18 cellular contexts compared by ENCODE assay signal in the genomic region with DNA sequence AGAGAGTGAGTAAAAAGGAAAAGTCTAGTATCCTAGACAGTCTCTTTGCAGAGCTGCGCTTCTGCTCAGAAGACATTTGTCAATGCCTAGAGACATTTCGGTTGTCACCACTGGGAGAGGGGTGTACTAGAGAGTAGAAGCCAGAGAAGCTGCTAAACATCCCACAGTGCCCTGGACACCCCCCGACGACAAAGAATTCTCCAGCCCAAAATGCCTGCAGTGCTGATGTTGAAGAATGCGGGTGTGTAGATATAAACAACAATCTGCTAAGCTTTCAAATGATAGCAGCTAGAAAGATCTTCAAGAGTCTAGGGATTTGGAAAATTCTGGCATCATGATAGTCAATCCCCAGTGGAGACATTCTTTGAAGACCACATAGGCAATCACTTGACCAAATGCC.
A peak's percentile ranks its signal among the peaks of the same experiment; 100 is the strongest.
DNase-seq lines count a peak whose midpoint lies in the region; ATAC-seq and TF ChIP-seq lines count a peak whose summit lies in the region.
"Had no signal": no experiment of that assay in that cellular context is flagged by ENCODE, and none has a peak within 500 bp of the region (broad histone marks: within the 10 kb centered on the region; RNA-seq: fewer than 3 reads in every experiment).

No MANE protein-coding gene starts in this region.

- H3K9me2 ChIP-seq in GM23248 (ENCODE audit: insufficient read depth), result no peaks in the 10 kb centered on the region

- peak overlapping the region; percentile 69 for H3K27ac ChIP-seq in GM23248
- H3K27ac ChIP-seq in RWPE2 (ENCODE audit: poor library complexity, severe bottlenecking), result peak overlapping the region; percentile 97
- peak overlapping the region in 3 of 4 donors; percentile 20 to 58 (median 30) for H3K27ac ChIP-seq in gastroesophageal sphincter
- H3K27ac ChIP-seq: HL-60 had no signal

- H3K4me3 Mint-ChIP-seq in activated T-helper 2 cell treated with anti-CD3 and anti-CD28 coated beads, Interferon-gamma antibody, Interleukin-2, Interleukin-4, amounts not matched to agents 10 μg/mL and 5 μg/mL and 100 μg/mL, durations not matched to agents 14 hours and 24 hours and 36 hours (ENCODE audit: low read depth), result no peak overlapping the region
- H3K4me3 Mint-ChIP-seq: T-helper 1 cell treated with Interleukin-12 subunit alpha and Interleukin-12 subunit beta and Interleukin-4 antibody, amounts not matched to agents 30 μg/mL and 1 μg/mL, for 36 hours had no signal

- H3K4me1 ChIP-seq in GM23248 (ENCODE audit: insufficient read depth) (peaks cover 48% of the 10 kb centered on the region), RWPE2 (ENCODE audit: insufficient read depth, poor library complexity, severe bottlenecking) (peaks cover 54% of the 10 kb centered on the region), gastroesophageal sphincter (peaks cover 6 to 30% (median 8%) of the 10 kb centered on the region in 3 donors), skeletal muscle satellite cell (ENCODE audit: control insufficient read depth, insufficient read depth, low read length) (peaks cover 66% of the 10 kb centered on the region)

- H3K4me3 ChIP-seq in GM23248 (peak overlapping the region; percentile 38), RWPE2 (ENCODE audit: severe bottlenecking) (no peak overlapping the region), gastroesophageal sphincter (no peak overlapping the region), skeletal muscle satellite cell (ENCODE audit: low read length) (peak overlapping the region; percentile 46)
- H3K4me3 ChIP-seq: K562 had no signal

- 29 to 32% methylated on average over 5 of the region's 5 CpGs for WGBS in GM23248 (ENCODE audit: low coverage in 1 of 2, low lambda C conversion rate in 2 of 2, missing lambda C conversion rate in 2 of 2), 2 experiments
- 48 to 62% methylated on average over 2 to 5 of the region's 5 CpGs for WGBS in gastroesophageal sphincter (ENCODE audit: low coverage in 1 of 2), 2 donors

- H3K36me3 ChIP-seq in GM23248 (ENCODE audit: low read depth) (no peaks in the 10 kb centered on the region), RWPE2 (ENCODE audit: low read depth) (no peaks in the 10 kb centered on the region), gastroesophageal sphincter (no peaks in the 10 kb centered on the region), skeletal muscle satellite cell (ENCODE audit: insufficient read depth, low read length) (no peaks in the 10 kb centered on the region)

- H4K20me1 ChIP-seq in GM23248 (ENCODE audit: insufficient read depth), result no peaks in the 10 kb centered on the region

- ATAC-seq in RWPE2 (ENCODE audit: low read depth) (no peak), gastroesophageal sphincter (no peak), GM19351 (IDR thresholded peaks at IDR 0.05; ENCODE audit: unreplicated experiment) (no peak)
- ATAC-seq: K562 had no signal

- DNase-seq in GM23248 (no peak), RWPE2 (ENCODE audit: low spot score) (no peak), amniotic stem cell (lab: John Stamatoyannopoulos, UW) (no peak), A172 (ENCODE audit: low spot score) (no peak)
- no peak for DNase-seq in activated T-helper 2 cell treated with anti-CD3 and anti-CD28 coated beads, Interferon-gamma antibody, Interleukin-2, Interleukin-4, amounts not matched to agents 10 μg/mL and 5 μg/mL and 100 μg/mL, durations not matched to agents 14 hours and 24 hours and 36 hours (ENCODE audit: low spot score)
- DNase-seq: activated CD4-positive, CD25-positive, alpha-beta regulatory T cell; activated effector memory CD4-positive, alpha-beta T cell treated with anti-CD3 and anti-CD28 coated beads, Interleukin-2, amount 50 U/mL, for 16 hours; cortex of kidney; erythroblast; NCI-H1092 treated with DMSO at 0.1 percent for 48 hours; NCI-H82; stimulated activated naive CD4-positive, alpha-beta T cell had no signal

- no peaks in the 10 kb centered on the region for H3K27me3 ChIP-seq in GM23248 (replicated peaks; ENCODE audit: insufficient read depth)
- no peaks in the 10 kb centered on the region for H3K27me3 ChIP-seq in RWPE2 (ENCODE audit: insufficient read depth, poor library complexity, severe bottlenecking)
- no peaks in the 10 kb centered on the region for H3K27me3 ChIP-seq in gastroesophageal sphincter
- no peaks in the 10 kb centered on the region for H3K27me3 ChIP-seq in skeletal muscle satellite cell (ENCODE audit: control insufficient read depth, insufficient read depth, low read length)

- intact Hi-C loops in activated T-helper 2 cell treated with anti-CD3 and anti-CD28 coated beads, Interferon-gamma antibody, Interleukin-2, Interleukin-4, amounts not matched to agents 10 μg/mL and 5 μg/mL and 100 μg/mL, durations not matched to agents 14 hours and 24 hours and 36 hours (cut with micrococcal nuclease), result loop anchor here (5.0 kb wide), 1 partner anchor 335 kb away; no protein-coding TSS in a partner anchor

- TF ChIP-seq CTCF in RWPE2 (IDR thresholded peaks at IDR 0.05; ENCODE audit: poor library complexity, severe bottlenecking) (no peak), gastroesophageal sphincter (IDR thresholded peaks at IDR 0.05) (no peak)

- no peak overlapping the region for H3K27ac Mint-ChIP-seq in activated T-helper 2 cell treated with anti-CD3 and anti-CD28 coated beads, Interferon-gamma antibody, Interleukin-2, Interleukin-4, amounts not matched to agents 10 μg/mL and 5 μg/mL and 100 μg/mL, durations not matched to agents 14 hours and 24 hours and 36 hours
- H3K27ac Mint-ChIP-seq: T-helper 1 cell treated with Interleukin-12 subunit alpha and Interleukin-12 subunit beta and Interleukin-4 antibody, amounts not matched to agents 30 μg/mL and 1 μg/mL, for 36 hours had no signal

- H3K9ac ChIP-seq in GM23248 (0 out of 2 replicates have a peak overlapping the region, but pooled peaks have one; percentile 36), skeletal muscle satellite cell (ENCODE audit: low read depth, low read length) (peak overlapping the region; percentile 67)

- no peaks in the 10 kb centered on the region for H3K9me3 Mint-ChIP-seq in activated T-helper 2 cell treated with anti-CD3 and anti-CD28 coated beads, Interferon-gamma antibody, Interleukin-2, Interleukin-4, amounts not matched to agents 10 μg/mL and 5 μg/mL and 100 μg/mL, durations not matched to agents 14 hours and 24 hours and 36 hours
- H3K9me3 Mint-ChIP-seq: T-helper 1 cell treated with Interleukin-12 subunit alpha and Interleukin-12 subunit beta and Interleukin-4 antibody, amounts not matched to agents 30 μg/mL and 1 μg/mL, for 36 hours had no signal

- TF ChIP-seq POLR2A in gastroesophageal sphincter (IDR thresholded peaks at IDR 0.05), result no peak

- no peak for TF ChIP-seq EP300 in gastroesophageal sphincter (IDR thresholded peaks at IDR 0.05)

- no peaks in the 10 kb centered on the region for H3K36me3 Mint-ChIP-seq in activated T-helper 2 cell treated with anti-CD3 and anti-CD28 coated beads, Interferon-gamma antibody, Interleukin-2, Interleukin-4, amounts not matched to agents 10 μg/mL and 5 μg/mL and 100 μg/mL, durations not matched to agents 14 hours and 24 hours and 36 hours (ENCODE audit: low read depth)

- H3K9me3 ChIP-seq in GM23248 (ENCODE audit: low read depth), result no peaks in the 10 kb centered on the region
- H3K9me3 ChIP-seq in RWPE2 (ENCODE audit: severe bottlenecking), result no peaks in the 10 kb centered on the region
- no peaks in the 10 kb centered on the region for H3K9me3 ChIP-seq in gastroesophageal sphincter
- no peaks in the 10 kb centered on the region for H3K9me3 ChIP-seq in skeletal muscle satellite cell (replicated peaks; ENCODE audit: low read length)

- 0 out of 2 replicates have a peak overlapping the region, but pooled peaks have one; percentile 1 for H2AFZ ChIP-seq in GM23248

- H3K4me2 ChIP-seq in GM23248 (ENCODE audit: unreplicated experiment) (peak overlapping the region; percentile 45), skeletal muscle satellite cell (ENCODE audit: low read length) (peak overlapping the region; percentile 72)

- H3K79me2 ChIP-seq in GM23248 (ENCODE audit: insufficient read depth), result no peaks in the 10 kb centered on the region

- peaks cover 11% of the 10 kb centered on the region for H3K27me3 Mint-ChIP-seq in activated T-helper 2 cell treated with anti-CD3 and anti-CD28 coated beads, Interferon-gamma antibody, Interleukin-2, Interleukin-4, amounts not matched to agents 10 μg/mL and 5 μg/mL and 100 μg/mL, durations not matched to agents 14 hours and 24 hours and 36 hours (ENCODE audit: low read depth)

- H3K4me1 Mint-ChIP-seq in activated T-helper 2 cell treated with anti-CD3 and anti-CD28 coated beads, Interferon-gamma antibody, Interleukin-2, Interleukin-4, amounts not matched to agents 10 μg/mL and 5 μg/mL and 100 μg/mL, durations not matched to agents 14 hours and 24 hours and 36 hours (ENCODE audit: low read depth), result no peaks in the 10 kb centered on the region

- in situ Hi-C loops in GM23248 (cut with MboI), result loop anchor here (10.0 kb wide), 1 partner anchor 328 kb away; no protein-coding TSS in a partner anchor

- H3F3A ChIP-seq in GM23248 (ENCODE audit: insufficient read depth), result peaks cover 52% of the 10 kb centered on the region

Comparison
In these comparisons a context has a peak if more than half of its experiments do, and no peak if none do; other contexts are left out.
1. H3K27ac ChIP-seq: peak in every context shown above with its lines; median percentile 97 in RWPE2; 69 in GM23248; 30 in gastroesophageal sphincter.
2. H3K4me3 ChIP-seq: peak in GM23248 (single experiment) and skeletal muscle satellite cell (single experiment); none in RWPE2 (single experiment) and gastroesophageal sphincter (0 of 2).